ENCODE assay signal across 32 cellular contexts in the genomic region with DNA sequence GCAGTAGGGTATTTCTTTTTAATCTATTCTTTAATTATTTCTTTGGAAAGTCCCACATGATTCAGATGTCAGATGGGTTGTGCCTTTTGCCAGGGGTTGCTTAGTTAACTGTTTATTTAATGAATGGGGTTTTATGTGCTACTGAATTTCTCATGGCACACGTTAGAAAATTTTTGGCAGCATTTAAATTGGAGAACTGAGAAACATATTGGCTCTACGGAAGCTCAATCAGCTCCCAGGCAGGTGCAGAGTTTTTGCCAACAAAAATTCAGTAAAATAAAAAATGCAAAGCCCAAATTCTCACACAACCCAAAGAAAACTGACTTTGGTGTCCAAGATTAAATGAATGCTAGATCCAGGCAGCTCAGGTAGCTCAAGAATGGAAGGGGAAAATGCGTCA.
"Had no signal": no experiment of that assay in that cellular context is flagged by ENCODE, and none has a peak within 500 bp of the region (broad histone marks: within the 10 kb centered on the region; RNA-seq: fewer than 3 reads in every experiment).

No MANE protein-coding gene starts in this region.

- H3K4me3 Mint-ChIP-seq: activated naive CD8-positive, alpha-beta T cell; activated T-cell treated with anti-CD3 and anti-CD28 coated beads, Interleukin-2, amount 50 U/mL, for 72 hours; mesothelial cell of epicardium; naive B cell; nephron progenitor cell; stimulated activated naive B cell treated with anti-CD40 and anti-IgM and Interleukin-4, amounts not matched to agents 10 μg/mL and 1 μg/mL and 100 μg/mL, for 72 hours; T-helper 1 cell treated with Interleukin-12 subunit alpha and Interleukin-12 subunit beta and Interleukin-4 antibody, amounts not matched to agents 30 μg/mL and 1 μg/mL, for 36 hours had no signal

- ATAC-seq: activated T-cell treated with anti-CD3 and anti-CD28 coated beads, Interleukin-2, amount 50 U/mL, for 72 hours; gastrocnemius medialis; left colon; psoas muscle; right cardiac atrium; stimulated activated naive B cell treated with anti-CD40 and anti-IgM and Interleukin-4, amounts not matched to agents 10 μg/mL and 1 μg/mL and 100 μg/mL, for 72 hours; upper lobe of right lung had no signal

- H3K36me3 ChIP-seq: gastrocnemius medialis, neutrophil, ovary, stomach, tibial artery, upper lobe of right lung had no signal

- H3K27me3 Mint-ChIP-seq: activated naive CD8-positive, alpha-beta T cell; naive B cell; stimulated activated naive B cell treated with anti-CD40 and anti-IgM and Interleukin-4, amounts not matched to agents 10 μg/mL and 1 μg/mL and 100 μg/mL, for 72 hours had no signal

- H3K4me2 ChIP-seq: hepatocyte had no signal

- H3K36me3 Mint-ChIP-seq: activated naive CD8-positive, alpha-beta T cell; mesothelial cell of epicardium; naive B cell; stimulated activated naive B cell treated with anti-CD40 and anti-IgM and Interleukin-4, amounts not matched to agents 10 μg/mL and 1 μg/mL and 100 μg/mL, for 72 hours had no signal

- FAIRE-seq: kidney, TTC549 had no signal

- H3K27ac Mint-ChIP-seq: activated naive CD8-positive, alpha-beta T cell; activated T-cell treated with anti-CD3 and anti-CD28 coated beads, Interleukin-2, amount 50 U/mL, for 72 hours; mesothelial cell of epicardium; naive B cell; nephron progenitor cell; stimulated activated naive B cell treated with anti-CD40 and anti-IgM and Interleukin-4, amounts not matched to agents 10 μg/mL and 1 μg/mL and 100 μg/mL, for 72 hours; T-helper 1 cell treated with Interleukin-12 subunit alpha and Interleukin-12 subunit beta and Interleukin-4 antibody, amounts not matched to agents 30 μg/mL and 1 μg/mL, for 36 hours had no signal

- H3K27me3 ChIP-seq: dorsolateral prefrontal cortex, gastrocnemius medialis, hepatocyte, neutrophil, ovary, stomach, tibial artery, upper lobe of right lung had no signal

- H2AFZ ChIP-seq: hepatocyte had no signal

- H3K4me1 ChIP-seq: gastrocnemius medialis, psoas muscle, stomach, tibial artery, upper lobe of right lung had no signal

- H3K4me1 Mint-ChIP-seq: mesothelial cell of epicardium; naive B cell; nephron progenitor cell; stimulated activated naive B cell treated with anti-CD40 and anti-IgM and Interleukin-4, amounts not matched to agents 10 μg/mL and 1 μg/mL and 100 μg/mL, for 72 hours had no signal

- H3K9me3 Mint-ChIP-seq: activated T-cell treated with anti-CD3 and anti-CD28 coated beads, Interleukin-2, amount 50 U/mL, for 72 hours; mesothelial cell of epicardium; nephron progenitor cell; stimulated activated naive B cell treated with anti-CD40 and anti-IgM and Interleukin-4, amounts not matched to agents 10 μg/mL and 1 μg/mL and 100 μg/mL, for 72 hours; T-helper 1 cell treated with Interleukin-12 subunit alpha and Interleukin-12 subunit beta and Interleukin-4 antibody, amounts not matched to agents 30 μg/mL and 1 μg/mL, for 36 hours had no signal

- H3K9me3 ChIP-seq: gastrocnemius medialis, neutrophil, ovary, psoas muscle, stomach, tibial artery, upper lobe of right lung had no signal

- H3K79me2 ChIP-seq: hepatocyte had no signal

- H3K27ac ChIP-seq: coronary artery, gastrocnemius medialis, hepatocyte, neutrophil, ovary, psoas muscle, stomach, tibial artery, upper lobe of right lung, VCaP had no signal

- DNase-seq: activated CD4-positive, alpha-beta T cell treated with anti-CD3 and anti-CD28 coated beads for 4 hours; activated CD4-positive, alpha-beta T cell treated with anti-CD3 and anti-CD28 coated beads, Interleukin-2, amount 50 U/mL, for 4 hours; activated naive CD4-positive, alpha-beta T cell treated with Interleukin-2 at 50 U/mL for 16 hours; activated T-cell treated with anti-CD3 and anti-CD28 coated beads for 4 hours; activated T-cell treated with anti-CD3 and anti-CD28 coated beads, Interleukin-2, amount 50 U/mL, for 72 hours; aorta; effector memory CD4-positive, alpha-beta T cell; erythroblast; gastrocnemius medialis; kidney; left colon; naive B cell; nephron progenitor cell; ovary; psoas muscle; right cardiac atrium; stimulated activated CD4-positive, alpha-beta T cell treated with anti-CD3 and anti-CD28 coated beads, Interleukin-15, amount 100 ng/mL, for 24 hours; stimulated activated CD4-positive, alpha-beta T cell treated with anti-CD3 and anti-CD28 coated beads, Interleukin-2, amount 100 ng/mL, for 24 hours; stimulated activated naive B cell treated with anti-CD40 and anti-IgM and Interleukin-4, amounts not matched to agents 10 μg/mL and 1 μg/mL and 100 μg/mL, for 72 hours; stomach; T-helper 9 cell; tibial artery; upper lobe of right lung had no signal

- H3K4me3 ChIP-seq: coronary artery, dorsolateral prefrontal cortex, gastrocnemius medialis, hepatocyte, ovary, psoas muscle, stomach, tibial artery, upper lobe of right lung had no signal
